1 cellular context compared by ENCODE assay signal in genomic region chr1:92927870-92928269, GRCh38.
TF ChIP-seq lines count a peak whose summit lies in the region.

No MANE protein-coding gene starts in this region.

TF ChIP-seq in K562, 482 proteins besides CTCF, POLR2A, EP300 and RAD21 (continued from another document):
- no peak for TF ChIP-seq PML (IDR thresholded peaks at IDR 0.05; ENCODE audit: low read length)
- no peak for TF ChIP-seq GATAD2B (IDR thresholded peaks at IDR 0.05; ENCODE audit: borderline replicate concordance)
- TF ChIP-seq SLC30A9 (CRISPR knock-in tag; IDR thresholded peaks at IDR 0.05): no peak
- TF ChIP-seq FIP1L1 (IDR thresholded peaks at IDR 0.05; ENCODE audit: low read depth, low read length, poor library complexity, severe bottlenecking): no peak
- no peak for TF ChIP-seq SMC3 (conservative IDR thresholded peaks at IDR 0.05; ENCODE audit: insufficient read depth, low read depth, low read length)
- TF ChIP-seq TFAP4 (CRISPR knock-in tag; IDR thresholded peaks at IDR 0.05; ENCODE audit: borderline replicate concordance): no peak
- no peak for TF ChIP-seq ZNF224 (CRISPR knock-in tag; IDR thresholded peaks at IDR 0.05)
- TF ChIP-seq SP2 (IDR thresholded peaks at IDR 0.05; ENCODE audit: extremely low read depth, low read depth, low read length, poor library complexity, severe bottlenecking): no peak
- TF ChIP-seq CHD2 (IDR thresholded peaks at IDR 0.05; ENCODE audit: low read depth, low read length): no peak
- TF ChIP-seq STAT6 (CRISPR knock-in tag; IDR thresholded peaks at IDR 0.05): no peak
- no peak for TF ChIP-seq E2F5 (CRISPR knock-in tag; IDR thresholded peaks at IDR 0.05)
